10 cellular contexts compared by ENCODE assay signal in genomic region chr5:128782446-128782845, GRCh38.
DNase-seq lines count a peak whose midpoint lies in the region; ATAC-seq and TF ChIP-seq lines count a peak whose summit lies in the region.
"Had no signal": no experiment of that assay in that cellular context is flagged by ENCODE, and none has a peak within 500 bp of the region (broad histone marks: within the 10 kb centered on the region; RNA-seq: fewer than 3 reads in every experiment).

No MANE protein-coding gene starts in this region.

- H3K9ac ChIP-seq in adipocyte (ENCODE audit: low read length) = no peak overlapping the region

- in situ Hi-C loops in G401 (cut with HindIII; ENCODE audit: low sequenced_read_pairs) = no loop called here
- in situ Hi-C loops in gastrocnemius medialis (cut with MboI; ENCODE audit: low sequenced_read_pairs in 4 of 4) = no loop called here

- DNase-seq in G401 (ENCODE audit: low spot score) (peak; percentile 31), adipocyte (ENCODE audit: low read depth) (peak; percentile 72), globus pallidus (ENCODE audit: low spot score) (peak; percentile 85), gastrocnemius medialis (peak; percentile 55 to 62), SKM-1 (lab: John Stamatoyannopoulos, UW; ENCODE audit: unreplicated experiment) (no peak), SK-N-DZ (ENCODE audit: low spot score) (no peak)
- DNase-seq: endodermal cell had no signal

- ATAC-seq in gastrocnemius medialis (peak; percentile 91 to 93), HG03095 (IDR thresholded peaks at IDR 0.05; ENCODE audit: unreplicated experiment) (no peak), GM21423 (IDR thresholded peaks at IDR 0.05; ENCODE audit: unreplicated experiment) (no peak)

- H3K9me3 ChIP-seq in adipocyte (ENCODE audit: control insufficient read depth, low read length) (no peaks in the 10 kb centered on the region), gastrocnemius medialis (no peaks in the 10 kb centered on the region)

- H3K36me3 ChIP-seq in adipocyte (ENCODE audit: control insufficient read depth, insufficient read depth, low read length, severe bottlenecking) (no peaks in the 10 kb centered on the region), gastrocnemius medialis (no peaks in the 10 kb centered on the region)

- peak overlapping the region in 1 of 4 donors; percentile 44 for H3K27ac ChIP-seq in gastrocnemius medialis

- H3K4me3 ChIP-seq in adipocyte (ENCODE audit: low read length) (peak overlapping the region; percentile 53), gastrocnemius medialis (no peak overlapping the region)
- H3K4me3 ChIP-seq: skin epidermis had no signal

- intact Hi-C loops in gastrocnemius medialis (cut with DNase I; ENCODE audit: low total_unique reads) = loop anchor here (2.0 kb wide), 1 partner anchor 44 kb away; no protein-coding TSS in a partner anchor

- TF ChIP-seq POLR2A in gastrocnemius medialis (IDR thresholded peaks at IDR 0.05) = no peak

- no peaks in the 10 kb centered on the region for H3K27me3 ChIP-seq in adipocyte (replicated peaks; ENCODE audit: control insufficient read depth, insufficient read depth, low read length)
- no peaks in the 10 kb centered on the region for H3K27me3 ChIP-seq in gastrocnemius medialis

- TF ChIP-seq CTCF in gastrocnemius medialis (IDR thresholded peaks at IDR 0.05 in 4 of 5, conservative IDR thresholded peaks at IDR 0.05 in 1 of 5) = no peak

- peaks cover 4% of the 10 kb centered on the region for H3K4me1 ChIP-seq in adipocyte (ENCODE audit: control insufficient read depth, insufficient read depth, low read length)
- H3K4me1 ChIP-seq in gastrocnemius medialis = no peaks in the 10 kb centered on the region

Comparison
In these comparisons a context has a peak if more than half of its experiments do, and no peak if none do; other contexts are left out.
1. DNase-seq: peak in G401 (single experiment), adipocyte (single experiment), globus pallidus (single experiment) and gastrocnemius medialis (2 of 2); none in SKM-1 (single experiment) and SK-N-DZ (single experiment).
2. ATAC-seq: peak in gastrocnemius medialis (2 of 2); none in HG03095 (single experiment) and GM21423 (single experiment).